7 cellular contexts compared by ENCODE assay signal in genomic region chr5:10638723-10639122, GRCh38.
A peak's percentile ranks its signal among the peaks of the same experiment; 100 is the strongest.
DNase-seq lines count a peak whose midpoint lies in the region; ATAC-seq and TF ChIP-seq lines count a peak whose summit lies in the region.
"Not testable (repeated sequence)": the region's sequence is repeated elsewhere in the genome, so short reads cannot be mapped to it uniquely, and the experiment has no call there.

No MANE protein-coding gene starts in this region.

- H3K4me3 Mint-ChIP-seq in Caco-2 (ENCODE audit: unreplicated experiment), result peak overlapping the region; percentile 3
- H3K4me3 Mint-ChIP-seq in IgD-negative memory B cell, result peak overlapping the region in 1 of 4 donors; percentile 63
- not testable (repeated sequence) for H3K4me3 Mint-ChIP-seq in activated T-cell treated with anti-CD3 and anti-CD28 coated beads, Interleukin-2, amount 50 U/mL, for 72 hours; MCF 10A (ENCODE audit: unreplicated experiment); stimulated activated naive B cell treated with anti-CD40 and anti-IgM and Interleukin-4, amounts not matched to agents 10 μg/mL and 1 μg/mL and 100 μg/mL, for 72 hours
- peak overlapping the region in 1 of 5 donors; percentile 63 for H3K4me3 Mint-ChIP-seq in immature natural killer cell

- POLR2A ChIA-PET in Caco-2 (lab: Charles Lee); MCF 10A (lab: Yijun Ruan, JAX): not testable (repeated sequence)

- not testable (repeated sequence) for H3K27ac ChIP-seq in neuronal stem cell (replicated peaks; ENCODE audit: low read length)

- H2AK5ac ChIP-seq in neuronal stem cell (ENCODE audit: low read depth, low read length), result peak overlapping the region; percentile 25

- not testable (repeated sequence) for H2BK5ac ChIP-seq in neuronal stem cell (ENCODE audit: low read length)

- WGBS in neuronal stem cell (ENCODE audit: extremely low coverage in 2 of 2, insufficient read length in 2 of 2, insufficient replicate concordance in 1 of 2), 2 donors, result 100% methylated on average over 2 of the region's 48 CpGs; no CpG with 5 or more reads in 1 of the 2 donors

- H4K8ac ChIP-seq in neuronal stem cell (ENCODE audit: low read depth, low read length), result peak overlapping the region; percentile 43

- not testable (repeated sequence) for ATAC-seq in activated T-cell treated with anti-CD3 and anti-CD28 coated beads, Interleukin-2, amount 50 U/mL, for 72 hours (replicated peaks in 1 of 2); stimulated activated naive B cell treated with anti-CD40 and anti-IgM and Interleukin-4, amounts not matched to agents 10 μg/mL and 1 μg/mL and 100 μg/mL, for 72 hours (replicated peaks)

- peak overlapping the region; percentile 6 for H3K27ac Mint-ChIP-seq in Caco-2 (ENCODE audit: unreplicated experiment)
- peak overlapping the region; percentile 18 to 91 (median 54) for H3K27ac Mint-ChIP-seq in IgD-negative memory B cell
- H3K27ac Mint-ChIP-seq in activated T-cell treated with anti-CD3 and anti-CD28 coated beads, Interleukin-2, amount 50 U/mL, for 72 hours, result peak overlapping the region; percentile 18
- peak overlapping the region; percentile 54 for H3K27ac Mint-ChIP-seq in MCF 10A (ENCODE audit: low read depth, unreplicated experiment)
- H3K27ac Mint-ChIP-seq in immature natural killer cell, result peak overlapping the region in 4 of 6 donors; percentile 55 to 97 (median 79)
- peak overlapping the region; percentile 86 for H3K27ac Mint-ChIP-seq in stimulated activated naive B cell treated with anti-CD40 and anti-IgM and Interleukin-4, amounts not matched to agents 10 μg/mL and 1 μg/mL and 100 μg/mL, for 72 hours

- TF ChIP-seq CTCF in Caco-2 (IDR thresholded peaks at IDR 0.05; ENCODE audit: insufficient read depth in 1 of 2, low read depth in 1 of 2, low read length in 1 of 2, severe bottlenecking in 1 of 2, unreplicated experiment in 1 of 2); MCF 10A (IDR thresholded peaks at IDR 0.05; ENCODE audit: unreplicated experiment): not testable (repeated sequence)

- not testable (repeated sequence) for H3K4me2 ChIP-seq in neuronal stem cell (ENCODE audit: insufficient read depth, low read length, poor library complexity, severe bottlenecking)

- not testable (repeated sequence) for H3K79me1 ChIP-seq in neuronal stem cell (ENCODE audit: low read depth, low read length)

- H3K4me3 ChIP-seq in Caco-2 (ENCODE audit: low read depth, low read length), result not testable (repeated sequence)
- peak overlapping the region in 1 of 2 donors; percentile 12 for H3K4me3 ChIP-seq in neuronal stem cell (ENCODE audit: low read length in 2 of 2)

- not testable (repeated sequence) for H3K4me1 Mint-ChIP-seq in Caco-2 (ENCODE audit: low read depth, unreplicated experiment)
- peaks cover 39 to 49% (median 40%) of the 10 kb centered on the region in 3 donors for H3K4me1 Mint-ChIP-seq in IgD-negative memory B cell
- H3K4me1 Mint-ChIP-seq in activated T-cell treated with anti-CD3 and anti-CD28 coated beads, Interleukin-2, amount 50 U/mL, for 72 hours (ENCODE audit: low read depth), result peaks cover 32% of the 10 kb centered on the region
- peaks cover 16% of the 10 kb centered on the region for H3K4me1 Mint-ChIP-seq in MCF 10A (ENCODE audit: insufficient read depth, unreplicated experiment)
- H3K4me1 Mint-ChIP-seq in immature natural killer cell, result peaks cover 19 to 22% of the 10 kb centered on the region in 2 donors
- H3K4me1 Mint-ChIP-seq in stimulated activated naive B cell treated with anti-CD40 and anti-IgM and Interleukin-4, amounts not matched to agents 10 μg/mL and 1 μg/mL and 100 μg/mL, for 72 hours, result peaks cover 53 to 89% of the 10 kb centered on the region in 2 donors

- not testable (repeated sequence) for H3K18ac ChIP-seq in neuronal stem cell (ENCODE audit: low read length)

- not testable (repeated sequence) for H3K9me3 ChIP-seq in Caco-2; neuronal stem cell (replicated peaks in 1 of 2; ENCODE audit: control insufficient read depth in 2 of 2, insufficient read depth in 1 of 2, low read depth in 1 of 2, low read length in 2 of 2)

- not testable (repeated sequence) for BruUV-seq in Caco-2 (replicated peaks; lab: Mats Ljungman, UMichigan); MCF 10A (replicated peaks; lab: Mats Ljungman, UMichigan)

- peak overlapping the region; percentile 38 for H4K91ac ChIP-seq in neuronal stem cell (ENCODE audit: low read depth, low read length, poor library complexity)

- peak overlapping the region; percentile 96 for H3K23ac ChIP-seq in neuronal stem cell (ENCODE audit: low read depth, low read length, poor library complexity)

- H3K36me3 Mint-ChIP-seq in Caco-2 (ENCODE audit: insufficient read depth, unreplicated experiment) (peaks cover 33% of the 10 kb centered on the region), IgD-negative memory B cell (peaks cover 12% of the 10 kb centered on the region)
- peaks cover 0 to 10% of the 10 kb centered on the region in 2 donors for H3K36me3 Mint-ChIP-seq in activated T-cell treated with anti-CD3 and anti-CD28 coated beads, Interleukin-2, amount 50 U/mL, for 72 hours (ENCODE audit: insufficient read depth in 2 of 2)
- H3K36me3 Mint-ChIP-seq in MCF 10A (ENCODE audit: insufficient read depth, unreplicated experiment); immature natural killer cell: not testable (repeated sequence)
- H3K36me3 Mint-ChIP-seq in stimulated activated naive B cell treated with anti-CD40 and anti-IgM and Interleukin-4, amounts not matched to agents 10 μg/mL and 1 μg/mL and 100 μg/mL, for 72 hours, result peaks cover 66 to 81% of the 10 kb centered on the region in 2 donors

- H3K9ac ChIP-seq in neuronal stem cell (ENCODE audit: low read depth, low read length, poor library complexity), result peak overlapping the region; percentile 72

- H3K9me3 Mint-ChIP-seq in Caco-2 (ENCODE audit: unreplicated experiment) (peaks cover 14% of the 10 kb centered on the region), immature natural killer cell (peaks cover 0 to 13% (median 0%) of the 10 kb centered on the region in 6 donors)
- H3K9me3 Mint-ChIP-seq in IgD-negative memory B cell; activated T-cell treated with anti-CD3 and anti-CD28 coated beads, Interleukin-2, amount 50 U/mL, for 72 hours; MCF 10A (ENCODE audit: unreplicated experiment); stimulated activated naive B cell treated with anti-CD40 and anti-IgM and Interleukin-4, amounts not matched to agents 10 μg/mL and 1 μg/mL and 100 μg/mL, for 72 hours: not testable (repeated sequence)

- not testable (repeated sequence) for H3K4me1 ChIP-seq in Caco-2
- H3K4me1 ChIP-seq in neuronal stem cell (ENCODE audit: control insufficient read depth in 2 of 2, insufficient read depth in 1 of 2, low read depth in 1 of 2, low read length in 2 of 2), result peaks cover 0 to 15% of the 10 kb centered on the region in 2 donors

- not testable (repeated sequence) for H2BK15ac ChIP-seq in neuronal stem cell (ENCODE audit: low read length)

- H3K14ac ChIP-seq in neuronal stem cell (ENCODE audit: low read length), result peak overlapping the region; percentile 8

- H2BK120ac ChIP-seq in neuronal stem cell (ENCODE audit: low read depth, low read length), result not testable (repeated sequence)

- H2BK12ac ChIP-seq in neuronal stem cell (ENCODE audit: low read length), result peak overlapping the region; percentile 88

- H3K27me3 Mint-ChIP-seq in Caco-2 (ENCODE audit: insufficient read depth, unreplicated experiment); IgD-negative memory B cell; activated T-cell treated with anti-CD3 and anti-CD28 coated beads, Interleukin-2, amount 50 U/mL, for 72 hours (ENCODE audit: low read depth); MCF 10A (ENCODE audit: insufficient read depth, unreplicated experiment); stimulated activated naive B cell treated with anti-CD40 and anti-IgM and Interleukin-4, amounts not matched to agents 10 μg/mL and 1 μg/mL and 100 μg/mL, for 72 hours: not testable (repeated sequence)
- peaks cover 3 to 28% (median 6%) of the 10 kb centered on the region in 3 donors for H3K27me3 Mint-ChIP-seq in immature natural killer cell (ENCODE audit: low read depth in 3 of 3)

- not testable (repeated sequence) for H3K4ac ChIP-seq in neuronal stem cell (ENCODE audit: low read length)

- CTCF ChIA-PET in Caco-2 (lab: Charles Lee); MCF 10A (lab: Yijun Ruan, JAX): not testable (repeated sequence)

- H3K36me3 ChIP-seq in Caco-2 (ENCODE audit: control insufficient read depth, insufficient read depth, low read length); neuronal stem cell (replicated peaks in 1 of 2; ENCODE audit: control insufficient read depth in 2 of 2, insufficient read depth in 2 of 2, low read length in 2 of 2): not testable (repeated sequence)

- not testable (repeated sequence) for H2AFZ ChIP-seq in neuronal stem cell (ENCODE audit: low read length)

- DNase-seq in Caco-2; activated T-cell treated with anti-CD3 and anti-CD28 coated beads, Interleukin-2, amount 50 U/mL, for 72 hours; MCF 10A (ENCODE audit: unreplicated experiment); immature natural killer cell; neuronal stem cell (ENCODE audit: low spot score); stimulated activated naive B cell treated with anti-CD40 and anti-IgM and Interleukin-4, amounts not matched to agents 10 μg/mL and 1 μg/mL and 100 μg/mL, for 72 hours: not testable (repeated sequence)

- intact Hi-C loops in Caco-2 (cut with micrococcal nuclease; ENCODE audit: unreplicated experiment); MCF 10A (cut with micrococcal nuclease): not testable (repeated sequence)

- not testable (repeated sequence) for H3K27me3 ChIP-seq in Caco-2 (replicated peaks; ENCODE audit: control insufficient read depth, insufficient read depth, low read length); neuronal stem cell (ENCODE audit: control insufficient read depth in 3 of 3, insufficient read depth in 3 of 3, low read depth in 1 of 3, low read length in 3 of 3)

Comparison
In these comparisons a context has a peak if more than half of its experiments do, and no peak if none do; other contexts are left out.
1. H3K27ac Mint-ChIP-seq: peak in every context shown above with its lines; median percentile 86 in stimulated activated naive B cell treated with anti-CD40 and anti-IgM and Interleukin-4, amounts not matched to agents 10 μg/mL and 1 μg/mL and 100 μg/mL, for 72 hours; 79 in immature natural killer cell; 54 in IgD-negative memory B cell; 54 in MCF 10A; 18 in activated T-cell treated with anti-CD3 and anti-CD28 coated beads, Interleukin-2, amount 50 U/mL, for 72 hours; 6 in Caco-2.